ENCODE assay signal across 17 cellular contexts in genomic region chr1:87394462-87394861, GRCh38.
DNase-seq lines count a peak whose midpoint lies in the region; ATAC-seq and TF ChIP-seq lines count a peak whose summit lies in the region.
"Had no signal": no experiment of that assay in that cellular context is flagged by ENCODE, and none has a peak within 500 bp of the region (broad histone marks: within the 10 kb centered on the region; RNA-seq: fewer than 3 reads in every experiment).

No MANE protein-coding gene starts in this region.

- H3K27ac Mint-ChIP-seq in GM23338 = no peak overlapping the region
- H3K27ac Mint-ChIP-seq: CD8-positive, alpha-beta memory T cell had no signal

- TF ChIP-seq POLR2A in erythroblast (IDR thresholded peaks at IDR 0.05; ENCODE audit: low read length) = no peak
- TF ChIP-seq POLR2A in heart left ventricle (IDR thresholded peaks at IDR 0.05) = no peak

- H3K79me2 ChIP-seq in GM23338 (replicated peaks; ENCODE audit: insufficient read depth) (no peaks in the 10 kb centered on the region), SU-DHL-6 (ENCODE audit: insufficient read depth, low read length) (peaks cover 6% of the 10 kb centered on the region; the same call in 1 of the 2 replicates)

- 78 to 84% (median 83%) methylated on average over 9 of the region's 9 CpGs for WGBS in heart left ventricle, 4 donors

- H3K9me2 ChIP-seq in GM23338 (ENCODE audit: insufficient read depth) (0 out of 2 replicates have a peak, but pooled peaks cover 5% of the 10 kb centered on the region), SU-DHL-6 (replicated peaks; ENCODE audit: insufficient read depth, low read length) (no peaks in the 10 kb centered on the region)

- H3K4me1 Mint-ChIP-seq in GM23338 = no peaks in the 10 kb centered on the region
- H3K4me1 Mint-ChIP-seq: CD8-positive, alpha-beta memory T cell had no signal

- no peak overlapping the region for H3K4me3 Mint-ChIP-seq in GM23338
- H3K4me3 Mint-ChIP-seq: CD8-positive, alpha-beta memory T cell had no signal

- DNase-seq in GM23338 (ENCODE audit: low spot score) (peak; percentile 14), NCI-H524 (lab: John Stamatoyannopoulos, UW) (peak; percentile 56 to 87), erythroblast (lab: John Stamatoyannopoulos, UW) (peak; percentile 18 to 74), RKO (ENCODE audit: low spot score) (no peak), heart left ventricle (no peak)
- DNase-seq: C1 segment of cervical spinal cord; CD8-positive, alpha-beta memory T cell; DMS79; HCEC 1CT; MM.1S; NCI-H1092 treated with DMSO at 0.1 percent for 48 hours; NCI-H345; RPMI8226; SHP77 treated with DMSO at 0.1 percent for 48 hours had no signal

- H3K4me1 ChIP-seq in GM23338 (ENCODE audit: insufficient read depth) (no peaks in the 10 kb centered on the region), heart left ventricle (peaks cover 0 to 10% (median 2%) of the 10 kb centered on the region in 12 donors)

- H3K27ac ChIP-seq in GM23338 (ENCODE audit: low read depth) = no peak overlapping the region
- H3K27ac ChIP-seq in SU-DHL-6 (ENCODE audit: low read depth, low read length) = peak overlapping the region; percentile 99
- H3K27ac ChIP-seq in heart left ventricle = no peak overlapping the region

- TF ChIP-seq CTCF in GM23338 (conservative IDR thresholded peaks at IDR 0.05; ENCODE audit: low read depth in 2 of 2) (no peak), SU-DHL-6 (IDR thresholded peaks at IDR 0.05; ENCODE audit: insufficient read depth, low read length, poor library complexity, severe bottlenecking) (no peak), heart left ventricle (IDR thresholded peaks at IDR 0.05) (no peak)

- intact Hi-C loops in heart left ventricle (cut with DNase I) = loop anchor here in 1 of 10 donors (10.0 kb wide), 1 partner anchor 170 kb away; no protein-coding TSS in a partner anchor

- H3K36me3 Mint-ChIP-seq in GM23338 (ENCODE audit: low read depth) = no peaks in the 10 kb centered on the region; the same call in 2 of the 3 replicates

- ATAC-seq in GM23338 (peak; percentile 65), HG03095 (IDR thresholded peaks at IDR 0.05; ENCODE audit: unreplicated experiment) (no peak), GM18861 (IDR thresholded peaks at IDR 0.05; ENCODE audit: unreplicated experiment) (no peak), heart left ventricle (no peak)

- H2AFZ ChIP-seq in GM23338 (0 out of 2 replicates have a peak overlapping the region, but pooled peaks have one; percentile 12), SU-DHL-6 (ENCODE audit: low read depth, low read length, severe bottlenecking) (no peak overlapping the region)

- no peaks in the 10 kb centered on the region for H4K20me1 ChIP-seq in GM23338 (replicated peaks; ENCODE audit: insufficient read depth)
- H4K20me1 ChIP-seq in SU-DHL-6 (ENCODE audit: low read depth, low read length) = no peaks in the 10 kb centered on the region

- no peaks in the 10 kb centered on the region for H3K9me3 Mint-ChIP-seq in GM23338
- H3K9me3 Mint-ChIP-seq: CD8-positive, alpha-beta memory T cell had no signal

- H3K9me3 ChIP-seq in SU-DHL-6 (ENCODE audit: insufficient read depth, low read length) = peaks cover 7% of the 10 kb centered on the region; the same call in 1 of the 2 replicates
- peaks cover 0 to 5% (median 0%) of the 10 kb centered on the region in 12 donors for H3K9me3 ChIP-seq in heart left ventricle

- no peaks in the 10 kb centered on the region for H3K27me3 Mint-ChIP-seq in GM23338 (ENCODE audit: insufficient read depth, low read depth, poor library complexity)
- H3K27me3 Mint-ChIP-seq: CD8-positive, alpha-beta memory T cell had no signal

- H3K27me3 ChIP-seq in GM23338 (ENCODE audit: insufficient read depth) (no peaks in the 10 kb centered on the region), SU-DHL-6 (ENCODE audit: low read length) (no peaks in the 10 kb centered on the region), heart left ventricle (no peaks in the 10 kb centered on the region)

- no peaks in the 10 kb centered on the region for H3K36me3 ChIP-seq in GM23338 (ENCODE audit: insufficient read depth)
- 0 out of 2 replicates have a peak, but pooled peaks cover 5% of the 10 kb centered on the region for H3K36me3 ChIP-seq in SU-DHL-6 (ENCODE audit: low read length)
- H3K36me3 ChIP-seq in heart left ventricle = no peaks in the 10 kb centered on the region

- H3K4me2 ChIP-seq in GM23338 (no peak overlapping the region), SU-DHL-6 (ENCODE audit: low read depth, low read length, poor library complexity, severe bottlenecking) (peak overlapping the region; percentile 82)

- no peak overlapping the region for H3K4me3 ChIP-seq in GM23338
- peak overlapping the region; percentile 33 for H3K4me3 ChIP-seq in SU-DHL-6 (ENCODE audit: insufficient read depth, low read length, poor library complexity, severe bottlenecking)
- no peak overlapping the region for H3K4me3 ChIP-seq in heart left ventricle

- H3F3A ChIP-seq in GM23338 (replicated peaks; ENCODE audit: low read depth) (no peaks in the 10 kb centered on the region), SU-DHL-6 (ENCODE audit: insufficient read depth) (peaks cover 52% of the 10 kb centered on the region)

- peak overlapping the region; percentile 57 for H3K9ac ChIP-seq in SU-DHL-6 (ENCODE audit: low read length)

TF ChIP-seq in GM23338, 12 proteins besides CTCF, POLR2A, EP300 and RAD21 (continues in another document):
- TF ChIP-seq EZH2phosphoT487 (IDR thresholded peaks at IDR 0.05; ENCODE audit: unreplicated experiment) = no peak
- no peak for TF ChIP-seq ZNF462 (CRISPR knock-in tag; IDR thresholded peaks at IDR 0.05)
- TF ChIP-seq POLR2AphosphoS5 (IDR thresholded peaks at IDR 0.05; ENCODE audit: low read depth) = no peak
- TF ChIP-seq EZH2 (IDR thresholded peaks at IDR 0.05; ENCODE audit: low read depth, unreplicated experiment) = no peak
- no peak for TF ChIP-seq STAT1 (IDR thresholded peaks at IDR 0.05; ENCODE audit: unreplicated experiment)

Comparison
In these comparisons a context has a peak if more than half of its experiments do, and no peak if none do; other contexts are left out.
1. DNase-seq: peak in GM23338 (single experiment), NCI-H524 (2 of 2) and erythroblast (2 of 2); none in RKO (single experiment) and heart left ventricle (0 of 5).